21 cellular contexts compared by ENCODE assay signal in genomic region chr2:179238027-179238426, GRCh38.
"Had no signal": no experiment of that assay in that cellular context is flagged by ENCODE, and none has a peak within 500 bp of the region (broad histone marks: within the 10 kb centered on the region; RNA-seq: fewer than 3 reads in every experiment).

No MANE protein-coding gene starts in this region.

- H3K27me3 ChIP-seq: heart right ventricle, neural progenitor cell, ovary, tibial artery, upper lobe of left lung, vagina had no signal

- H3K27ac Mint-ChIP-seq: dendritic cell treated with granulocyte-macrophage colony-stimulating factor and Interleukin-4, amounts not matched to agents 40 ng/mL and 50 ng/mL, for 4 days; effector memory CD8-positive, alpha-beta T cell; natural killer cell treated with Interleukin-12 subunit alpha and Interleukin-12 subunit beta and Interleukin-15 and Interleukin-18, amount 100 ng/mL, for 72 hours; neural progenitor cell; stimulated activated effector memory CD8-positive, alpha-beta T cell treated with anti-CD3 and anti-CD28 coated beads, Interleukin-12 subunit alpha, Interleukin-12 subunit beta, amount 100 ng/mL, for 72 hours had no signal

- H3K36me3 ChIP-seq: neural progenitor cell, ovary, tibial artery, upper lobe of left lung, vagina had no signal

- H3K9me3 Mint-ChIP-seq: dendritic cell treated with granulocyte-macrophage colony-stimulating factor and Interleukin-4, amounts not matched to agents 40 ng/mL and 50 ng/mL, for 4 days; natural killer cell treated with Interleukin-12 subunit alpha and Interleukin-12 subunit beta and Interleukin-15 and Interleukin-18, amount 100 ng/mL, for 72 hours had no signal

- H3K4me2 ChIP-seq: neural progenitor cell had no signal

- H3K36me3 Mint-ChIP-seq: natural killer cell treated with Interleukin-12 subunit alpha and Interleukin-12 subunit beta and Interleukin-15 and Interleukin-18, amount 100 ng/mL, for 72 hours; stimulated activated effector memory CD8-positive, alpha-beta T cell treated with anti-CD3 and anti-CD28 coated beads, Interleukin-12 subunit alpha, Interleukin-12 subunit beta, amount 100 ng/mL, for 72 hours had no signal

- H3K4me3 Mint-ChIP-seq: dendritic cell treated with granulocyte-macrophage colony-stimulating factor and Interleukin-4, amounts not matched to agents 40 ng/mL and 50 ng/mL, for 4 days; effector memory CD8-positive, alpha-beta T cell; natural killer cell treated with Interleukin-12 subunit alpha and Interleukin-12 subunit beta and Interleukin-15 and Interleukin-18, amount 100 ng/mL, for 72 hours; neural progenitor cell; stimulated activated effector memory CD8-positive, alpha-beta T cell treated with anti-CD3 and anti-CD28 coated beads, Interleukin-12 subunit alpha, Interleukin-12 subunit beta, amount 100 ng/mL, for 72 hours had no signal

- H3K4me1 Mint-ChIP-seq: stimulated activated effector memory CD8-positive, alpha-beta T cell treated with anti-CD3 and anti-CD28 coated beads, Interleukin-12 subunit alpha, Interleukin-12 subunit beta, amount 100 ng/mL, for 72 hours had no signal

- H2AFZ ChIP-seq: neural progenitor cell had no signal

- H3K4me3 ChIP-seq: heart right ventricle, mucosa of descending colon, neural progenitor cell, ovary, smooth muscle cell, tibial artery, upper lobe of left lung, vagina had no signal

- H3K27ac ChIP-seq: heart right ventricle, neural progenitor cell, ovary, tibial artery, upper lobe of left lung, vagina had no signal

- H3K9me3 ChIP-seq: heart right ventricle, mucosa of descending colon, ovary, tibial artery, upper lobe of left lung, vagina had no signal

- DNase-seq: effector memory CD8-positive, alpha-beta T cell; heart right ventricle; islet precursor cell; mammary epithelial cell; mucosa of descending colon; nucleus accumbens; ovary; right cardiac atrium; stimulated activated CD4-positive, alpha-beta T cell treated with anti-CD3 and anti-CD28 coated beads, Interleukin-2, amount 100 ng/mL, for 48 hours; stimulated activated CD8-positive, alpha-beta memory T cell treated with anti-CD3 and anti-CD28 coated beads, Interleukin-4, amount 100 ng/mL, for 48 hours; stimulated activated naive CD8-positive, alpha-beta T cell treated with anti-CD3 and anti-CD28 coated beads, Interleukin-15, Interleukin-2, amounts not matched to agents 100 U/mL and 50 U/mL, for 24 hours; tibial artery; upper lobe of left lung had no signal

- H3K9ac ChIP-seq: neural progenitor cell had no signal

- FAIRE-seq: frontal cortex had no signal

- ATAC-seq: effector memory CD8-positive, alpha-beta T cell; left lobe of liver; mucosa of descending colon; natural killer cell treated with Interleukin-12 subunit alpha and Interleukin-12 subunit beta and Interleukin-15 and Interleukin-18, amount 100 ng/mL, for 72 hours; stimulated activated effector memory CD8-positive, alpha-beta T cell treated with anti-CD3 and anti-CD28 coated beads, Interleukin-12 subunit alpha, Interleukin-12 subunit beta, amount 100 ng/mL, for 72 hours; stimulated activated naive CD8-positive, alpha-beta T cell treated with anti-CD3 and anti-CD28 coated beads, Interleukin-15, Interleukin-2, amounts not matched to agents 100 U/mL and 50 U/mL, for 24 hours had no signal

- H3K27me3 Mint-ChIP-seq: dendritic cell treated with granulocyte-macrophage colony-stimulating factor and Interleukin-4, amounts not matched to agents 40 ng/mL and 50 ng/mL, for 4 days; effector memory CD8-positive, alpha-beta T cell; natural killer cell treated with Interleukin-12 subunit alpha and Interleukin-12 subunit beta and Interleukin-15 and Interleukin-18, amount 100 ng/mL, for 72 hours had no signal
